In the genomic region with DNA sequence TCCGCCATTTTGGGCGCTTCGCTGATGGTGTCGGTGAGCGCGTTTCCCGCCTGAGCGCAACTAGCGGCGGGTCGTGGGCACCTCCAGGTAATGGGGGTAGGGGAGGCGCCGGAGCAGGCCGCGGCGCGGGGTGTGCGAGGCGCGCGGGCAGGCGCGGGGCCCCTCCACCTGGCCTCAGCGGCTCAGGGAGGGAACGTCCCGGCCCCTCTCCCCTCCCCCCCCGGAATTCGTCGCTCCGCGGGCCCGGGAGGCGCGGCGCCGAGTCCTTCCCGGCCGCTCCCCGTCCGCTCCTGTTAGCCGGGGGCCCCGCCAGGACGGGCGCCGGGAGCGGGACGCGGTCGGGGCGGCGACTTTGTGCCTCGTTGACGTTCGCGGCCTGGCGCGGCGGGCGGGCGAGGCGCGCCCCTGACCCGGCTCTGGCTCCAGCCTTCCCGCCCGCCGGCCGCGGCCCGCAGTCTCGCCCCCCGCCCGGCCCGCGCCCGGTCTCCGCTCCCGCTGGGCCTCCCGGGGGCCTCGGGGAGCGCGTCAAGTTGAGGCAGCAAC, we compare ENCODE assay signal across 8 cellular contexts. TPM values are rescaled to one million over a fixed set of nuclear protein-coding genes. Genes with fewer than 3 reads are reported as not detected.
DNase-seq lines count a peak whose midpoint lies in the region; ATAC-seq, FAIRE-seq and TF ChIP-seq lines count a peak whose summit lies in the region.

A gene with protein sequence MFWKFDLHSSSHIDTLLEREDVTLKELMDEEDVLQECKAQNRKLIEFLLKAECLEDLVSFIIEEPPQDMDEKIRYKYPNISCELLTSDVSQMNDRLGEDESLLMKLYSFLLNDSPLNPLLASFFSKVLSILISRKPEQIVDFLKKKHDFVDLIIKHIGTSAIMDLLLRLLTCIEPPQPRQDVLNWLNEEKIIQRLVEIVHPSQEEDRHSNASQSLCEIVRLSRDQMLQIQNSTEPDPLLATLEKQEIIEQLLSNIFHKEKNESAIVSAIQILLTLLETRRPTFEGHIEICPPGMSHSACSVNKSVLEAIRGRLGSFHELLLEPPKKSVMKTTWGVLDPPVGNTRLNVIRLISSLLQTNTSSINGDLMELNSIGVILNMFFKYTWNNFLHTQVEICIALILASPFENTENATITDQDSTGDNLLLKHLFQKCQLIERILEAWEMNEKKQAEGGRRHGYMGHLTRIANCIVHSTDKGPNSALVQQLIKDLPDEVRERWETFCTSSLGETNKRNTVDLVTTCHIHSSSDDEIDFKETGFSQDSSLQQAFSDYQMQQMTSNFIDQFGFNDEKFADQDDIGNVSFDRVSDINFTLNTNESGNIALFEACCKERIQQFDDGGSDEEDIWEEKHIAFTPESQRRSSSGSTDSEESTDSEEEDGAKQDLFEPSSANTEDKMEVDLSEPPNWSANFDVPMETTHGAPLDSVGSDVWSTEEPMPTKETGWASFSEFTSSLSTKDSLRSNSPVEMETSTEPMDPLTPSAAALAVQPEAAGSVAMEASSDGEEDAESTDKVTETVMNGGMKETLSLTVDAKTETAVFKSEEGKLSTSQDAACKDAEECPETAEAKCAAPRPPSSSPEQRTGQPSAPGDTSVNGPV (plus strand): TSS at position 12 of the 543 bp plus-strand sequence. CDS start 76,913 bp downstream, outside the sequence.

- peaks cover 3 to 51% (median 32%) of the 10 kb centered on the region in 3 donors for H3K4me1 ChIP-seq in gastroesophageal sphincter
- H3K4me1 ChIP-seq in pancreas = peaks cover 6 to 29% (median 11%) of the 10 kb centered on the region in 3 donors

- CTCF ChIA-PET in activated CD4-positive, alpha-beta T cell treated with anti-CD3 and anti-CD28 coated beads for 36 hours (lab: Charles Lee) = interaction anchor here (1.1 to 1.4 kb wide), 3 partner anchors 10 to 252 kb away, joined by 4 read pairs; no protein-coding TSS in a partner anchor

- H3K27ac ChIP-seq in WERI-Rb-1 = peak within 1 kb of the TSS; percentile 98
- peak within 1 kb of the TSS; percentile 91 to 99 (median 99) for H3K27ac ChIP-seq in gastroesophageal sphincter
- peak within 1 kb of the TSS; percentile 73 to 97 (median 90) for H3K27ac ChIP-seq in pancreas

- H3K9me3 Mint-ChIP-seq in activated CD4-positive, alpha-beta T cell treated with anti-CD3 and anti-CD28 coated beads for 36 hours (ENCODE audit: low read depth) = no peaks in the 10 kb centered on the region

- peak; percentile 19 for ATAC-seq in activated CD4-positive, alpha-beta T cell treated with anti-CD3 and anti-CD28 coated beads for 36 hours
- ATAC-seq in HG03039 (IDR thresholded peaks at IDR 0.05; ENCODE audit: unreplicated experiment) (peak; percentile 34), gastroesophageal sphincter (peak; percentile 69), pancreas (peak; percentile 43 to 62 (median 47))

- no peak for TF ChIP-seq CTCF in WERI-Rb-1 (IDR thresholded peaks at IDR 0.05; ENCODE audit: low read depth, low read length)
- TF ChIP-seq CTCF in gastroesophageal sphincter (IDR thresholded peaks at IDR 0.05) = peak in 2 of 4 experiments; percentile 11 to 30
- no peak for TF ChIP-seq CTCF in pancreas (IDR thresholded peaks at IDR 0.05)

- WGBS in gastroesophageal sphincter (ENCODE audit: low coverage in 1 of 2), 2 donors = 0% methylated on average over 11 of the region's 81 CpGs; no CpG with 5 or more reads in 1 of the 2 donors
- 1% methylated on average over 41 to 78 of the region's 81 CpGs for WGBS in pancreas, 2 donors

- H3K4me1 Mint-ChIP-seq in activated CD4-positive, alpha-beta T cell treated with anti-CD3 and anti-CD28 coated beads for 36 hours = peaks cover 38% of the 10 kb centered on the region

- H3K9me3 ChIP-seq in WERI-Rb-1 (ENCODE audit: severe bottlenecking) (no peaks in the 10 kb centered on the region), gastroesophageal sphincter (no peaks in the 10 kb centered on the region), pancreas (no peaks in the 10 kb centered on the region)

- intact Hi-C loops in activated CD4-positive, alpha-beta T cell treated with anti-CD3 and anti-CD28 coated beads for 36 hours (cut with DNase I, micrococcal nuclease) = loop anchor here (1.0 to 5.0 kb wide), 11 partner anchors 11 to 1618 kb away; a partner anchor contains a TSS
- intact Hi-C loops in pancreas (cut with DNase I) = no loop called here

- POLR2A ChIA-PET in activated CD4-positive, alpha-beta T cell treated with anti-CD3 and anti-CD28 coated beads for 36 hours (lab: Charles Lee) = interaction anchor here (0.5 to 0.7 kb wide), 4 partner anchors 10 to 875 kb away, joined by 3 read pairs; no protein-coding TSS in a partner anchor

- H3K27ac Mint-ChIP-seq in activated CD4-positive, alpha-beta T cell treated with anti-CD3 and anti-CD28 coated beads for 36 hours = peak within 1 kb of the TSS; percentile 94

- peak within 1 kb of the TSS; percentile 87 for H3K4me3 ChIP-seq in WERI-Rb-1 (ENCODE audit: low read depth, low read length)
- H3K4me3 ChIP-seq in gastroesophageal sphincter = peak within 1 kb of the TSS; percentile 84 to 97
- H3K4me3 ChIP-seq in pancreas = peak within 1 kb of the TSS; percentile 74 to 95 (median 88)

- H3K36me3 ChIP-seq in WERI-Rb-1 (peaks cover 28% of the 10 kb centered on the region), gastroesophageal sphincter (no peaks in the 10 kb centered on the region), pancreas (no peaks in the 10 kb centered on the region)

- FAIRE-seq in pancreas (lab: Jason Lieb, UNC) = no peak

- H3K36me3 Mint-ChIP-seq in activated CD4-positive, alpha-beta T cell treated with anti-CD3 and anti-CD28 coated beads for 36 hours (ENCODE audit: low read depth) = peaks cover 17% of the 10 kb centered on the region

- peak; percentile 64 to 72 for TF ChIP-seq POLR2A in gastroesophageal sphincter (IDR thresholded peaks at IDR 0.05)

- H3K27me3 Mint-ChIP-seq in activated CD4-positive, alpha-beta T cell treated with anti-CD3 and anti-CD28 coated beads for 36 hours = no peaks in the 10 kb centered on the region

- peak within 1 kb of the TSS; percentile 93 for H3K4me3 Mint-ChIP-seq in activated CD4-positive, alpha-beta T cell treated with anti-CD3 and anti-CD28 coated beads for 36 hours

- no peaks in the 10 kb centered on the region for H3K27me3 ChIP-seq in WERI-Rb-1 (ENCODE audit: insufficient read depth, low read depth, severe bottlenecking)
- H3K27me3 ChIP-seq in gastroesophageal sphincter = no peaks in the 10 kb centered on the region
- no peaks in the 10 kb centered on the region for H3K27me3 ChIP-seq in pancreas

- no peak for TF ChIP-seq EP300 in gastroesophageal sphincter (IDR thresholded peaks at IDR 0.05)

- DNase-seq in activated CD4-positive, alpha-beta T cell treated with anti-CD3 and anti-CD28 coated beads for 36 hours = no peak
- no peak for DNase-seq in activated CD4-positive, alpha-beta T cell treated with anti-CD3 and anti-CD28 coated beads for 48 hours
- DNase-seq in WERI-Rb-1 (no peak), pancreas (no peak), HuH-7.5 (ENCODE audit: low spot score) (no peak), Ammon's horn (ENCODE audit: low spot score) (no peak)

RNA-seq across cellular contexts. Expression of the gene that starts here (rescaled TPM):
- total RNA-seq in activated CD4-positive, alpha-beta T cell treated with anti-CD3 and anti-CD28 coated beads for 36 hours = 100 to 1,000 TPM; 110 to 126 TPM
- total RNA-seq in gastroesophageal sphincter (100 to 1,000 TPM; 128 to 164 (median 144) TPM), pancreas (10 to 100 TPM; 32.5 to 56.0 (median 35.7) TPM)
- 10 to 100 TPM; 19.5 to 28.9 TPM for polyA plus RNA-seq in pancreas

Comparison
In these comparisons a context has a peak if more than half of its experiments do, and no peak if none do; other contexts are left out.
1. ATAC-seq: peak in every context shown above with its lines; median percentile 69 in gastroesophageal sphincter; 47 in pancreas; 34 in HG03039; 19 in activated CD4-positive, alpha-beta T cell treated with anti-CD3 and anti-CD28 coated beads for 36 hours.
2. intact Hi-C loops: an anchor here in activated CD4-positive, alpha-beta T cell treated with anti-CD3 and anti-CD28 coated beads for 36 hours (1.0 to 5.0 kb wide); none called in pancreas.